ENCODE assay signal across 8 cellular contexts in genomic region chr4:169009281-169010124, GRCh38. TPM values are rescaled to one million over a fixed set of nuclear protein-coding genes. Genes with fewer than 3 reads are reported as not detected.
DNase-seq lines count a peak whose midpoint lies in the region; ATAC-seq and TF ChIP-seq lines count a peak whose summit lies in the region.

No MANE protein-coding gene starts in this region.

- H3K27ac ChIP-seq in DND-41 (ENCODE audit: low read length) (peak overlapping the region; percentile 90), KOPT-K1 (ENCODE audit: low read depth, low read length, poor library complexity, severe bottlenecking) (peak overlapping the region; percentile 74), adrenal gland (peak overlapping the region; percentile 67 to 92 (median 74)), hepatocyte (peak overlapping the region; percentile 92), rectal smooth muscle tissue (ENCODE audit: low read depth, low read length) (peak overlapping the region; percentile 91)

- WGBS in adrenal gland, 4 donors = 0 to 1% (median 0%) methylated on average over 26 to 44 of the region's 44 CpGs
- WGBS in hepatocyte (ENCODE audit: low lambda C conversion rate, missing lambda C conversion rate) = 2% methylated on average over 44 of the region's 44 CpGs

- H3K4me2 ChIP-seq in DND-41 (ENCODE audit: insufficient read depth, low read length) = peak overlapping the region; percentile 87
- H3K4me2 ChIP-seq in hepatocyte = peak overlapping the region; percentile 90

- peak; percentile 66 for DNase-seq in DND-41
- peak; percentile 4 to 47 for DNase-seq in SW 1271 (lab: John Stamatoyannopoulos, UW)
- DNase-seq in adrenal gland = peak; percentile 65 to 85 (median 72)
- DNase-seq in hepatocyte (ENCODE audit: low spot score) = peak; percentile 73
- no peak for DNase-seq in KG1 (lab: John Stamatoyannopoulos, UW)

- H3K36me3 ChIP-seq in DND-41 (ENCODE audit: insufficient read depth, low read length) (peaks cover 12% of the 10 kb centered on the region), KOPT-K1 (ENCODE audit: insufficient read depth, low read length) (peaks cover under 1% of the 10 kb centered on the region; the same call in 1 of the 2 replicates), adrenal gland (replicated peaks in 1 of 2) (no peaks in the 10 kb centered on the region), hepatocyte (replicated peaks; ENCODE audit: insufficient read depth, low read depth) (no peaks in the 10 kb centered on the region), rectal smooth muscle tissue (ENCODE audit: control insufficient read depth, insufficient read depth, low read length) (no peaks in the 10 kb centered on the region)

- no peaks in the 10 kb centered on the region for H4K20me1 ChIP-seq in DND-41 (ENCODE audit: insufficient read depth, low read length)
- H4K20me1 ChIP-seq in hepatocyte (ENCODE audit: insufficient read depth, poor library complexity, severe bottlenecking) = no peaks in the 10 kb centered on the region

- no peaks in the 10 kb centered on the region for H3K9me2 ChIP-seq in hepatocyte (replicated peaks; ENCODE audit: insufficient read depth)

- H3K79me2 ChIP-seq in DND-41 (ENCODE audit: insufficient read depth, low read length) (peaks cover 17% of the 10 kb centered on the region), hepatocyte (peaks cover 31% of the 10 kb centered on the region)

- peak overlapping the region; percentile 78 for H2AFZ ChIP-seq in DND-41 (ENCODE audit: low read depth, low read length)
- peak overlapping the region; percentile 58 for H2AFZ ChIP-seq in hepatocyte

- H3K9ac ChIP-seq in DND-41 (ENCODE audit: low read depth, low read length) (peak overlapping the region; percentile 86), rectal smooth muscle tissue (ENCODE audit: low read length) (peak overlapping the region; percentile 89)

- ATAC-seq in DND-41 (ENCODE audit: insufficient read depth, low read depth) = peak; percentile 57
- peak; percentile 35 for ATAC-seq in GM21717 (IDR thresholded peaks at IDR 0.05; ENCODE audit: unreplicated experiment)

- H3K9me3 ChIP-seq in DND-41 (ENCODE audit: insufficient read depth, low read length, severe bottlenecking) = no peaks in the 10 kb centered on the region
- H3K9me3 ChIP-seq in KOPT-K1 (ENCODE audit: insufficient read depth, low read length, poor library complexity, severe bottlenecking) = no peaks in the 10 kb centered on the region
- no peaks in the 10 kb centered on the region for H3K9me3 ChIP-seq in adrenal gland (replicated peaks in 1 of 3)
- no peaks in the 10 kb centered on the region for H3K9me3 ChIP-seq in hepatocyte (ENCODE audit: low read depth)

- peak overlapping the region; percentile 71 to 85 for H3K4me3 ChIP-seq in DND-41 (ENCODE audit: low read depth in 1 of 2, low read length in 2 of 2)
- peak overlapping the region; percentile 1 to 83 (median 34) for H3K4me3 ChIP-seq in adrenal gland
- peak overlapping the region; percentile 49 for H3K4me3 ChIP-seq in hepatocyte
- H3K4me3 ChIP-seq in rectal smooth muscle tissue (ENCODE audit: low read length) = peak overlapping the region; percentile 92

- H3K4me1 ChIP-seq in DND-41 (ENCODE audit: insufficient read depth, low read length) (peaks cover 35% of the 10 kb centered on the region), adrenal gland (replicated peaks in 1 of 2) (peaks cover 14 to 38% of the 10 kb centered on the region in 2 donors), hepatocyte (ENCODE audit: insufficient read depth) (peaks cover 31% of the 10 kb centered on the region), rectal smooth muscle tissue (ENCODE audit: control insufficient read depth, insufficient read depth, low read length) (peaks cover 7% of the 10 kb centered on the region)

- TF ChIP-seq POLR2A in adrenal gland (IDR thresholded peaks at IDR 0.05) = no peak

- H3K27me3 ChIP-seq in DND-41 (ENCODE audit: insufficient read depth, low read length, poor library complexity) = no peaks in the 10 kb centered on the region
- no peaks in the 10 kb centered on the region for H3K27me3 ChIP-seq in adrenal gland
- H3K27me3 ChIP-seq in hepatocyte = no peaks in the 10 kb centered on the region
- no peaks in the 10 kb centered on the region for H3K27me3 ChIP-seq in rectal smooth muscle tissue (ENCODE audit: control insufficient read depth, insufficient read depth, low read length)

- intact Hi-C loops in adrenal gland (cut with DNase I) = no loop called here

- TF ChIP-seq CTCF in DND-41 (IDR thresholded peaks at IDR 0.05; ENCODE audit: borderline replicate concordance, extremely low read depth, low read length, poor library complexity, severe bottlenecking) (peak; percentile 50), adrenal gland (IDR thresholded peaks at IDR 0.05) (peak in 1 of 6 experiments; percentile 59), hepatocyte (IDR thresholded peaks at IDR 0.05; ENCODE audit: poor library complexity) (peak; percentile 36)

RNA-seq across cellular contexts. Expression of gene CBR4, which starts 0.6 kb away (rescaled TPM):
- total RNA-seq in adrenal gland (10 to 100 TPM; 13.2 to 33.5 (median 22.4) TPM), hepatocyte (24.1 and 26.9 TPM in 2 replicates)
- polyA plus RNA-seq in adrenal gland (10 to 100 TPM in 2 of 3 donors, 1 to 10 TPM in 1; 9.6 to 23.3 (median 14.6) TPM), hepatocyte (18.5 and 21.2 TPM in 2 replicates)

Comparison
In these comparisons a context has a peak if more than half of its experiments do, and no peak if none do; other contexts are left out.
1. H3K4me3 ChIP-seq: peak in every context shown above with its lines; median percentile 92 in rectal smooth muscle tissue; 78 in DND-41; 49 in hepatocyte; 34 in adrenal gland.